10 cellular contexts compared by ENCODE assay signal in genomic region chr5:40615586-40616193, GRCh38.
DNase-seq lines count a peak whose midpoint lies in the region; TF ChIP-seq lines count a peak whose summit lies in the region.
"Had no signal": no experiment of that assay in that cellular context is flagged by ENCODE, and none has a peak within 500 bp of the region (broad histone marks: within the 10 kb centered on the region; RNA-seq: fewer than 3 reads in every experiment).

No MANE protein-coding gene starts in this region.

- TF ChIP-seq POLR2A in NB4 (IDR thresholded peaks at IDR 0.05; ENCODE audit: extremely low read depth, insufficient read length) = no peak

- no peaks in the 10 kb centered on the region for H3K36me3 ChIP-seq in neutrophil
- H3K36me3 ChIP-seq: ovary had no signal

- H3K27me3 ChIP-seq in neutrophil = no peaks in the 10 kb centered on the region
- H3K27me3 ChIP-seq: ovary had no signal

- peak overlapping the region; percentile 66 for H3K27ac ChIP-seq in neutrophil
- H3K27ac ChIP-seq: ovary had no signal

- DNase-seq in ELR (ENCODE audit: low read depth) (peak; percentile 58), NB4 (ENCODE audit: low read depth) (peak; percentile 83), COLO668 (lab: John Stamatoyannopoulos, UW; ENCODE audit: unreplicated experiment) (no peak), NCI-H2171 (lab: John Stamatoyannopoulos, UW) (no peak)
- DNase-seq in central memory CD4-positive, alpha-beta T cell = peak; percentile 14
- no peak for DNase-seq in activated CD4-positive, alpha-beta T cell treated with anti-CD3 and anti-CD28 coated beads, Interleukin-2, amount 50 U/mL, for 1 hour
- DNase-seq in stimulated activated CD4-positive, alpha-beta T cell treated with anti-CD3 and anti-CD28 coated beads, Interleukin-4, amount 100 ng/mL, for 1 hour = no peak
- DNase-seq: cortex of kidney, ovary had no signal

- H3K4me1 ChIP-seq in neutrophil (ENCODE audit: control insufficient read depth in 1 of 2, insufficient read depth in 1 of 2, low read depth in 1 of 2, low read length in 1 of 2) = peaks cover 21 to 23% of the 10 kb centered on the region in 2 experiments

- no peak for TF ChIP-seq CTCF in NB4 (IDR thresholded peaks at IDR 0.05; ENCODE audit: low read depth, low read length)
- no peak for TF ChIP-seq CTCF in neutrophil (IDR thresholded peaks at IDR 0.05)

- no peaks in the 10 kb centered on the region for H3K9me3 ChIP-seq in neutrophil
- H3K9me3 ChIP-seq: ovary had no signal

- H3K4me3 ChIP-seq in NB4 (ENCODE audit: low read depth, low read length) (peak overlapping the region; percentile 26), neutrophil (ENCODE audit: low read depth in 1 of 2, low read length in 1 of 2) (peak overlapping the region in 1 of 2 experiments; percentile 5)
- H3K4me3 ChIP-seq: ovary had no signal

Comparison
In these comparisons a context has a peak if more than half of its experiments do, and no peak if none do; other contexts are left out.
1. DNase-seq: peak in ELR (single experiment), NB4 (single experiment) and central memory CD4-positive, alpha-beta T cell (single experiment); none in activated CD4-positive, alpha-beta T cell treated with anti-CD3 and anti-CD28 coated beads, Interleukin-2, amount 50 U/mL, for 1 hour (single experiment), stimulated activated CD4-positive, alpha-beta T cell treated with anti-CD3 and anti-CD28 coated beads, Interleukin-4, amount 100 ng/mL, for 1 hour (single experiment), COLO668 (single experiment) and NCI-H2171 (single experiment).